In the genomic region with DNA sequence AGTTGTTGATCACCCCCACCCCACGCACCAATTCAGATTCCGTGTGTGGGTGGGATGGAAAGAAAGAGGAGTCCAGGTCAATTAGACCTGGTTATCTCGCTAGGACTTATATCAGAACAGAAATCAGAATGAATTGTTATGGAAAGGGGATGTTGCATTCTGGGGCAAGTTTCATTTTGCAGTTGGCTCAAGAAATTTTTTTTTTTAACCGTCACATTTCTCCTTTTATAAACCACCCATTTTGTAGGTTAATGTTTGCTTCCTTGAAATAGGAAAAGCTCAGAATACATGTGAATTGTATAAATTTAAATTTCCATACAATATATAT, we compare ENCODE assay signal across 9 cellular contexts. TPM values are rescaled to one million over a fixed set of nuclear protein-coding genes. Genes with fewer than 3 reads are reported as not detected.
DNase-seq lines count a peak whose midpoint lies in the region; ATAC-seq, FAIRE-seq and TF ChIP-seq lines count a peak whose summit lies in the region.
"Had no signal": no experiment of that assay in that cellular context is flagged by ENCODE, and none has a peak within 500 bp of the region (broad histone marks: within the 10 kb centered on the region; RNA-seq: fewer than 3 reads in every experiment).

No MANE protein-coding gene starts in this region.

- no peak for DNase-seq in right lobe of liver
- DNase-seq in HepG2 (ENCODE audit: low spot score): no peak
- DNase-seq in astrocyte (ENCODE audit: low read depth): no peak
- DNase-seq in uterus: no peak
- no peak for DNase-seq in NCI-H82 (lab: John Stamatoyannopoulos, UW)
- no peak for DNase-seq in testis
- DNase-seq: NCI-H1436 had no signal

- BruUV-seq in HepG2 (replicated peaks; lab: Mats Ljungman, UMichigan): no TSS peak

- H3K4me1 Mint-ChIP-seq in astrocyte (ENCODE audit: low read depth, unreplicated experiment): peaks cover 21% of the 10 kb centered on the region

- CTCF ChIA-PET in HepG2 (lab: Yijun Ruan, JAX; ENCODE audit: low intra/inter-chr PET ratio, low total read pairs): no interaction called here

- WGBS in right lobe of liver (ENCODE audit: insufficient coverage, low coverage, low lambda C conversion rate, missing lambda C conversion rate): 36% methylated on average over 4 of the region's 4 CpGs
- 58% methylated on average over 4 of the region's 4 CpGs for whole genome bisulfite sequencing in HepG2 (ENCODE audit: low lambda C conversion rate)
- 40 to 42% methylated on average over 4 of the region's 4 CpGs for WGBS in testis, 2 donors

- TF ChIP-seq CTCF in right lobe of liver (IDR thresholded peaks at IDR 0.05): no peak
- no peak for TF ChIP-seq CTCF in HepG2 (CRISPR knock-in tag; IDR thresholded peaks at IDR 0.05)
- TF ChIP-seq CTCF in astrocyte (IDR thresholded peaks at IDR 0.05; ENCODE audit: insufficient read depth, low read depth, low read length): no peak
- no peak for TF ChIP-seq CTCF in uterus (IDR thresholded peaks at IDR 0.05)
- no peak for TF ChIP-seq CTCF in testis (IDR thresholded peaks at IDR 0.05)

- no peaks in the 10 kb centered on the region for H3K27me3 Mint-ChIP-seq in astrocyte (ENCODE audit: low read depth, unreplicated experiment)

- POLR2A ChIA-PET in HepG2 (lab: Yijun Ruan, JAX): no interaction called here

- H3K27me3 ChIP-seq in right lobe of liver: peaks cover 0 to 23% of the 10 kb centered on the region in 2 donors
- peaks cover 20 to 49% of the 10 kb centered on the region in 2 experiments for H3K27me3 ChIP-seq in HepG2 (ENCODE audit: control insufficient read depth in 1 of 2, insufficient read depth in 2 of 2, low read length in 2 of 2)
- H3K27me3 ChIP-seq in astrocyte (ENCODE audit: insufficient read depth, low read length): no peaks in the 10 kb centered on the region
- H3K27me3 ChIP-seq in mononuclear cell (ENCODE audit: insufficient read depth, low read length): peaks cover 16% of the 10 kb centered on the region
- H3K27me3 ChIP-seq in uterus: peaks cover 5 to 15% of the 10 kb centered on the region in 2 donors
- H3K27me3 ChIP-seq in testis: no peaks in the 10 kb centered on the region

- intact Hi-C loops in right lobe of liver (cut with DNase I) (no loop called here), HepG2 (cut with micrococcal nuclease; ENCODE audit: unreplicated experiment) (loop anchor here (5.0 kb wide), 1 partner anchor 288 kb away; no protein-coding TSS in a partner anchor), uterus (cut with DNase I; ENCODE audit: low total_unique reads) (no loop called here), testis (cut with DNase I; ENCODE audit: low total_unique reads) (loop anchor here (10.0 kb wide), 1 partner anchor 290 kb away; no protein-coding TSS in a partner anchor)

- H4K20me1 ChIP-seq in HepG2 (ENCODE audit: insufficient read depth, low read length) (no peaks in the 10 kb centered on the region), astrocyte (ENCODE audit: insufficient read depth, low read length) (no peaks in the 10 kb centered on the region)

- TF ChIP-seq POLR2A in right lobe of liver (IDR thresholded peaks at IDR 0.05) (no peak), HepG2 (IDR thresholded peaks at IDR 0.05; ENCODE audit: insufficient read depth in 1 of 2, low read depth in 2 of 2, low read length in 2 of 2) (no peak), uterus (IDR thresholded peaks at IDR 0.05) (no peak), testis (IDR thresholded peaks at IDR 0.05) (no peak)

- H3K9me3 ChIP-seq in right lobe of liver: no peaks in the 10 kb centered on the region
- H3K9me3 ChIP-seq in HepG2 (ENCODE audit: low read length): no peaks in the 10 kb centered on the region
- H3K9me3 ChIP-seq in astrocyte (ENCODE audit: insufficient read depth, low read depth, low read length): no peaks in the 10 kb centered on the region
- H3K9me3 ChIP-seq in mononuclear cell (ENCODE audit: low read depth, low read length): no peaks in the 10 kb centered on the region
- H3K9me3 ChIP-seq in uterus: no peaks in the 10 kb centered on the region
- H3K9me3 ChIP-seq in testis: no peaks in the 10 kb centered on the region

- FAIRE-seq in HepG2 (lab: Jason Lieb, UNC) (no peak), astrocyte (lab: Jason Lieb, UNC) (peak; percentile 9)

- in situ Hi-C loops in HepG2 (cut with HindIII; ENCODE audit: extremely low pct_ligation_motif_present, low pct_unique_long_range_greater_than_20kb): loop anchor here (5.0 kb wide), 1 partner anchor 767 kb away; no protein-coding TSS in a partner anchor

- H3K4me1 ChIP-seq in right lobe of liver (peaks cover 0 to 26% (median 0%) of the 10 kb centered on the region in 4 donors), HepG2 (ENCODE audit: insufficient read depth, low read length) (peaks cover 20% of the 10 kb centered on the region), astrocyte (ENCODE audit: insufficient read depth, low read length) (peaks cover 20% of the 10 kb centered on the region), mononuclear cell (ENCODE audit: insufficient read depth, low read length) (peaks cover 43% of the 10 kb centered on the region), uterus (peaks cover 0 to 15% of the 10 kb centered on the region in 2 donors), testis (peaks cover 10% of the 10 kb centered on the region)

- no peak for TF ChIP-seq RAD21 in HepG2 (CRISPR knock-in tag; IDR thresholded peaks at IDR 0.05)

- H3K4me2 ChIP-seq in HepG2 (ENCODE audit: low read depth, low read length) (no peak overlapping the region), astrocyte (ENCODE audit: low read length) (peak overlapping the region; percentile 98)

- H3K79me2 ChIP-seq in HepG2 (ENCODE audit: insufficient read depth, low read length) (no peaks in the 10 kb centered on the region), astrocyte (ENCODE audit: insufficient read depth, low read length) (peaks cover 95% of the 10 kb centered on the region)

- H3K27ac ChIP-seq in right lobe of liver (peak overlapping the region in 2 of 3 donors; percentile 14 to 39), HepG2 (ENCODE audit: extremely low read length, insufficient read depth, low read length) (no peak overlapping the region), astrocyte (ENCODE audit: low read depth, low read length) (peak overlapping the region; percentile 88), uterus (peak overlapping the region; percentile 76 to 80), testis (no peak overlapping the region)

- H2AFZ ChIP-seq in HepG2 (ENCODE audit: low read length): no peak overlapping the region
- no peak overlapping the region for H2AFZ ChIP-seq in astrocyte (ENCODE audit: low read depth, low read length)

- H3K4me3 ChIP-seq in right lobe of liver (no peak overlapping the region), HepG2 (replicated peaks in 1 of 3; ENCODE audit: insufficient read depth in 1 of 3, low read depth in 2 of 3, low read length in 3 of 3) (no peak overlapping the region), astrocyte (ENCODE audit: insufficient read depth, low read depth, low read length) (peak overlapping the region; percentile 86), mononuclear cell (ENCODE audit: low read length) (peak overlapping the region; percentile 79), uterus (no peak overlapping the region), testis (peak overlapping the region in 1 of 2 donors; percentile 72)

- peak overlapping the region; percentile 98 for H3K4me3 Mint-ChIP-seq in astrocyte (ENCODE audit: unreplicated experiment)

- no peaks in the 10 kb centered on the region for H3K36me3 Mint-ChIP-seq in astrocyte (ENCODE audit: low read depth, unreplicated experiment)

- no peak for TF ChIP-seq EP300 in HepG2 (IDR thresholded peaks at IDR 0.05; ENCODE audit: low read depth in 2 of 2, low read length in 2 of 2)
- TF ChIP-seq EP300 in HepG2 (CRISPR knock-in tag; IDR thresholded peaks at IDR 0.05; ENCODE audit: borderline replicate concordance): no peak

- H3K36me3 ChIP-seq in right lobe of liver: no peaks in the 10 kb centered on the region
- H3K36me3 ChIP-seq in HepG2 (replicated peaks in 1 of 2; ENCODE audit: control insufficient read depth in 1 of 2, insufficient read depth in 2 of 2, low read length in 2 of 2): no peaks in the 10 kb centered on the region
- peaks cover 6% of the 10 kb centered on the region for H3K36me3 ChIP-seq in astrocyte (ENCODE audit: insufficient read depth, low read length)
- H3K36me3 ChIP-seq in uterus: peaks cover 0 to 4% of the 10 kb centered on the region in 2 donors
- H3K36me3 ChIP-seq in testis (ENCODE audit: low read depth, missing control alignments): no peaks in the 10 kb centered on the region

- no peak for ATAC-seq in right lobe of liver
- ATAC-seq in HepG2: no peak
- ATAC-seq in HG03469 (IDR thresholded peaks at IDR 0.05; ENCODE audit: unreplicated experiment): no peak

- peak overlapping the region; percentile 90 for H3K27ac Mint-ChIP-seq in astrocyte (ENCODE audit: unreplicated experiment)

- no peaks in the 10 kb centered on the region for H3K9me3 Mint-ChIP-seq in astrocyte (ENCODE audit: unreplicated experiment)

- H3K9ac ChIP-seq in HepG2 (ENCODE audit: insufficient read depth, low read depth, low read length) (no peak overlapping the region), astrocyte (ENCODE audit: low read length) (peak overlapping the region; percentile 96)

RNA-seq across cellular contexts. Expression of gene SUPT3H, which starts 46.9 kb away (rescaled TPM):
- total RNA-seq in right lobe of liver (1 to 10 TPM in 5 of 6 experiments, under 1 TPM in 1; 0.95 to 2.8 (median 2.0) TPM), HepG2 (2016; rRNA removed; fragmentation: Illumina TruSeq; extraction: Trizol) (11.9 and 13.1 TPM in 2 replicates), astrocyte (11.7 and 12.4 TPM in 2 replicates), mononuclear cell (7.1 TPM), uterus (10 to 100 TPM in 2 of 4 donors, 1 to 10 TPM in 2; 1.3 to 14.9 (median 7.6) TPM), testis (10 to 100 TPM; 29.4 to 30.8 TPM)
- total RNA-seq in HepG2 (2016; cell fraction: cytosol; rRNA removed; fragmentation: Illumina TruSeq; extraction: Trizol; ENCODE audit: low read depth): 13.7 and 14.0 TPM in 2 replicates
- 9.7 and 13.4 TPM in 2 replicates for total RNA-seq in HepG2 (2016; cell fraction: insoluble cytoplasmic fraction; rRNA removed; fragmentation: Illumina TruSeq; extraction: Trizol)
- total RNA-seq in HepG2 (2016; cell fraction: membrane; rRNA removed; fragmentation: Illumina TruSeq; extraction: Trizol): 9.5 and 10.6 TPM in 2 replicates
- 16.3 and 16.6 TPM in 2 replicates for total RNA-seq in HepG2 (2016; cell fraction: nucleus; rRNA removed; fragmentation: Illumina TruSeq; extraction: Trizol)
- polyA plus RNA-seq in HepG2 (2011; rRNA removed) (32.4 and 36.1 TPM in 2 replicates), testis (ENCODE audit: insufficient read depth, low read depth, low replicate concordance) (35.9 TPM)
- 23.8 and 35.4 TPM in 2 replicates for polyA plus RNA-seq in HepG2 (2011; cell fraction: cytosol; rRNA removed)
- polyA plus RNA-seq in HepG2 (2011; cell fraction: nucleus; rRNA removed): 19.8 and 25.2 TPM in 2 replicates
- polyA plus RNA-seq in HepG2 (2012): 33.3 and 35.5 TPM in 2 replicates
- polyA plus RNA-seq in HepG2 (2016; cell fraction: cytosol; fragmentation: Illumina TruSeq; extraction: Trizol; ENCODE audit: low read depth): 8.6 and 9.9 TPM in 2 replicates
- polyA plus RNA-seq in HepG2 (2016; cell fraction: insoluble cytoplasmic fraction; fragmentation: Illumina TruSeq; extraction: Trizol; ENCODE audit: low read depth): 18.9 and 20.9 TPM in 2 replicates
- 10.4 and 10.7 TPM in 2 replicates for polyA plus RNA-seq in HepG2 (2016; cell fraction: membrane; fragmentation: Illumina TruSeq; extraction: Trizol; ENCODE audit: low read depth)
- polyA plus RNA-seq in HepG2 (2016; cell fraction: nucleus; fragmentation: Illumina TruSeq; extraction: Trizol; ENCODE audit: insufficient read depth, low read depth): 12.4 and 14.2 TPM in 2 replicates
- polyA minus RNA-seq in HepG2 (2011; rRNA and poly(A)+ RNA removed; ENCODE audit: low replicate concordance): 7.3 and 48.1 TPM in 2 replicates
- 13.7 and 15.4 TPM in 2 replicates for polyA minus RNA-seq in HepG2 (2011; cell fraction: cytosol; rRNA and poly(A)+ RNA removed)
- 55.6 and 61.8 TPM in 2 replicates for polyA minus RNA-seq in HepG2 (2011; cell fraction: nucleus; rRNA and poly(A)+ RNA removed)

Comparison
In these comparisons a context has a peak if more than half of its experiments do, and no peak if none do; other contexts are left out.
1. H3K27ac ChIP-seq: peak in right lobe of liver (2 of 3), astrocyte (single experiment) and uterus (2 of 2); none in HepG2 (single experiment) and testis (0 of 2).
2. intact Hi-C loops: an anchor here in HepG2 (5.0 kb wide) and testis (10.0 kb wide); none called in right lobe of liver and uterus.
3. H3K4me3 ChIP-seq: peak in astrocyte (single experiment) and mononuclear cell (single experiment); none in right lobe of liver (0 of 3), HepG2 (0 of 3) and uterus (0 of 2).